Comparison of ENCODE assay signal across 28 cellular contexts in genomic region chr12:25884920-25885234, GRCh38.
"Had no signal": no experiment of that assay in that cellular context is flagged by ENCODE, and none has a peak within 500 bp of the region (broad histone marks: within the 10 kb centered on the region; RNA-seq: fewer than 3 reads in every experiment).

No MANE protein-coding gene starts in this region.

- H3K36me3 ChIP-seq: adrenal gland, Peyer's patch, SJSA1 had no signal

- H3K9me3 ChIP-seq: adrenal gland, Peyer's patch, SJSA1 had no signal

- H3K27ac ChIP-seq: adrenal gland, Peyer's patch, RWPE1, SJSA1 had no signal

- H3K9me3 Mint-ChIP-seq: activated CD4-positive, alpha-beta memory T cell treated with anti-CD3 and anti-CD28 coated beads for 36 hours; activated CD4-positive, alpha-beta T cell treated with anti-CD3 and anti-CD28 coated beads, Interleukin-2, amount 10 ng/mL, durations not matched to agents 7 days and 5 days; activated naive CD8-positive, alpha-beta T cell treated with anti-CD3 and anti-CD28 coated beads, Interleukin-2, amount 10 ng/mL, durations not matched to agents 7 days and 5 days; T-helper 1 cell treated with Interleukin-12 subunit alpha and Interleukin-12 subunit beta and Interleukin-4 antibody, amounts not matched to agents 30 μg/mL and 1 μg/mL, for 36 hours had no signal

- H3K36me3 Mint-ChIP-seq: activated CD4-positive, alpha-beta memory T cell treated with anti-CD3 and anti-CD28 coated beads for 36 hours; activated naive CD8-positive, alpha-beta T cell treated with anti-CD3 and anti-CD28 coated beads, Interleukin-2, amount 10 ng/mL, durations not matched to agents 7 days and 5 days had no signal

- FAIRE-seq: TTC549 had no signal

- H3K27ac Mint-ChIP-seq: activated CD4-positive, alpha-beta memory T cell treated with anti-CD3 and anti-CD28 coated beads for 36 hours; activated CD4-positive, alpha-beta T cell treated with anti-CD3 and anti-CD28 coated beads, Interleukin-2, amount 10 ng/mL, durations not matched to agents 7 days and 5 days; activated naive CD8-positive, alpha-beta T cell treated with anti-CD3 and anti-CD28 coated beads, Interleukin-2, amount 10 ng/mL, durations not matched to agents 7 days and 5 days; activated T-helper 17 cell treated with anti-CD3 and anti-CD28 coated beads, Interleukin-2, amount 50 U/mL, for 72 hours; T-helper 1 cell treated with Interleukin-12 subunit alpha and Interleukin-12 subunit beta and Interleukin-4 antibody, amounts not matched to agents 30 μg/mL and 1 μg/mL, for 36 hours had no signal

- DNase-seq: activated CD4-positive, alpha-beta memory T cell treated with anti-CD3 and anti-CD28 coated beads for 36 hours; activated CD4-positive, alpha-beta T cell treated with anti-CD3 and anti-CD28 coated beads, Interleukin-2, amount 10 ng/mL, durations not matched to agents 7 days and 5 days; activated CD4-positive, CD25-positive, alpha-beta regulatory T cell; activated CD8-positive, alpha-beta memory T cell treated with anti-CD3 and anti-CD28 coated beads for 24 hours; activated naive CD4-positive, alpha-beta T cell treated with anti-CD3 and anti-CD28 coated beads, Interleukin-2, amount 50 U/mL, for 16 hours; activated naive CD8-positive, alpha-beta T cell treated with anti-CD3 and anti-CD28 coated beads, Interleukin-2, amount 10 ng/mL, durations not matched to agents 7 days and 5 days; activated T-cell treated with anti-CD3 and anti-CD28 coated beads for 4 hours; activated T-cell treated with anti-CD3 and anti-CD28 coated beads, Interleukin-2, amount 50 U/mL, for 48 hours; adrenal gland; central memory CD4-positive, alpha-beta T cell; Kasumi-1; KBM-7; NCI-H1048; NCI-H1930; NCI-H2107; NCI-H2171 treated with DMSO at 0.1 percent for 48 hours; NCI-H226; NCI-H526; NK-92 treated with Interleukin-12 subunit alpha and Interleukin-12 subunit beta, amount 100 ng/mL, for 24 hours; OCI-M1; Peyer's patch; Right ventricle myocardium superior; T1000 had no signal

- H3K4me1 ChIP-seq: adrenal gland, Peyer's patch had no signal

- H3K27me3 Mint-ChIP-seq: activated CD4-positive, alpha-beta memory T cell treated with anti-CD3 and anti-CD28 coated beads for 36 hours; activated naive CD8-positive, alpha-beta T cell treated with anti-CD3 and anti-CD28 coated beads, Interleukin-2, amount 10 ng/mL, durations not matched to agents 7 days and 5 days had no signal

- H3K4me3 Mint-ChIP-seq: activated CD4-positive, alpha-beta memory T cell treated with anti-CD3 and anti-CD28 coated beads for 36 hours; activated CD4-positive, alpha-beta T cell treated with anti-CD3 and anti-CD28 coated beads, Interleukin-2, amount 10 ng/mL, durations not matched to agents 7 days and 5 days; activated naive CD8-positive, alpha-beta T cell treated with anti-CD3 and anti-CD28 coated beads, Interleukin-2, amount 10 ng/mL, durations not matched to agents 7 days and 5 days; activated T-helper 17 cell treated with anti-CD3 and anti-CD28 coated beads, Interleukin-2, amount 50 U/mL, for 72 hours; T-helper 1 cell treated with Interleukin-12 subunit alpha and Interleukin-12 subunit beta and Interleukin-4 antibody, amounts not matched to agents 30 μg/mL and 1 μg/mL, for 36 hours had no signal

- H3K4me1 Mint-ChIP-seq: activated CD4-positive, alpha-beta T cell treated with anti-CD3 and anti-CD28 coated beads, Interleukin-2, amount 10 ng/mL, durations not matched to agents 7 days and 5 days; activated naive CD8-positive, alpha-beta T cell treated with anti-CD3 and anti-CD28 coated beads, Interleukin-2, amount 10 ng/mL, durations not matched to agents 7 days and 5 days; activated T-helper 17 cell treated with anti-CD3 and anti-CD28 coated beads, Interleukin-2, amount 50 U/mL, for 72 hours had no signal

- H3K4me3 ChIP-seq: adrenal gland, Peyer's patch, SJSA1 had no signal

- H3K27me3 ChIP-seq: Peyer's patch had no signal
